In genomic region chr18:42418121-42418520, GRCh38 we compare ENCODE assay signal across 26 cellular contexts.
"Had no signal": no experiment of that assay in that cellular context is flagged by ENCODE, and none has a peak within 500 bp of the region (broad histone marks: within the 10 kb centered on the region; RNA-seq: fewer than 3 reads in every experiment).

No MANE protein-coding gene starts in this region.

- H3K4me1 Mint-ChIP-seq: immature natural killer cell; naive B cell; naive thymus-derived CD8-positive, alpha-beta T cell had no signal

- H3K36me3 Mint-ChIP-seq: immature natural killer cell; mesothelial cell of epicardium; naive B cell; naive thymus-derived CD8-positive, alpha-beta T cell had no signal

- DNase-seq: dermis blood vessel endothelial cell; dorsolateral prefrontal cortex; effector CD4-positive, alpha-beta T cell; effector memory CD4-positive, alpha-beta T cell; erythroblast; esophagus squamous epithelium; foreskin keratinocyte; heart left ventricle; hypothalamus; immature natural killer cell; islet precursor cell; kidney; kidney glomerular epithelial cell; left colon; left lung; left ventricle myocardium superior; lower lobe of right lung; mucosa of descending colon; naive B cell; naive thymus-derived CD8-positive, alpha-beta T cell had no signal

- H3K4me3 ChIP-seq: coronary artery, dorsolateral prefrontal cortex, esophagus squamous epithelium, gastroesophageal sphincter, heart left ventricle, hepatocyte, left lung, lower lobe of right lung, mucosa of descending colon had no signal

- H3K27me3 ChIP-seq: dorsolateral prefrontal cortex, esophagus squamous epithelium, foreskin keratinocyte, gastroesophageal sphincter, heart left ventricle, hepatocyte, left lung had no signal

- ATAC-seq: esophagus mucosa; foreskin keratinocyte; gastroesophageal sphincter; heart left ventricle; left colon; left lung; left ventricle myocardium superior; lower lobe of right lung; mucosa of descending colon; naive thymus-derived CD8-positive, alpha-beta T cell had no signal

- H3K27ac Mint-ChIP-seq: immature natural killer cell; mesothelial cell of epicardium; naive B cell; naive thymus-derived CD8-positive, alpha-beta T cell had no signal

- FAIRE-seq: frontal cortex, kidney had no signal

- H3K27me3 Mint-ChIP-seq: naive B cell; naive thymus-derived CD8-positive, alpha-beta T cell had no signal

- H3K9me3 ChIP-seq: esophagus squamous epithelium, gastroesophageal sphincter, heart left ventricle, left lung, lower lobe of right lung, mucosa of descending colon had no signal

- H3K4me3 Mint-ChIP-seq: immature natural killer cell; mesothelial cell of epicardium; naive B cell; naive thymus-derived CD8-positive, alpha-beta T cell had no signal

- H3K4me1 ChIP-seq: esophagus squamous epithelium, foreskin keratinocyte, heart left ventricle, left lung, lower lobe of right lung had no signal

- H3K36me3 ChIP-seq: esophagus squamous epithelium, gastroesophageal sphincter, heart left ventricle, left lung, lower lobe of right lung had no signal
